12 cellular contexts compared by ENCODE assay signal in the genomic region with DNA sequence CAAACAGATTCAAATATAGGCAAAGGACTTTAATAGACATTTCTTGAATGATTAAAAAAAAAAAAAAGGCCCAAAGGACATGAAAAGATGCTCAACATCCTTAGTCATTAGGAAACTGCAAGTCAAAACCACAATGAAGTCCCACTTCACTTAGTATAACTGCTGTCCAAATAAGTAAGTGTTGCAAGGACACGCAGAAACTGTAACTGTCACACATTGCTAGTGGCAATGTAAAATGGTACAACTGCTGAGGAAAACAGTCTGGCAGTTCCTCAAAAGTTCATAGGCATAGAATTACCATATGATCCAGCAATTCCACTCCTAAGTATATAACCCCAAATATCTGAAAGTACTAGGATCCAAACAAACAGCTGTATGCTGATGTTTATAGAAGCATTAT.
DNase-seq lines count a peak whose midpoint lies in the region; ATAC-seq, FAIRE-seq and TF ChIP-seq lines count a peak whose summit lies in the region.
"Had no signal": no experiment of that assay in that cellular context is flagged by ENCODE, and none has a peak within 500 bp of the region (broad histone marks: within the 10 kb centered on the region; RNA-seq: fewer than 3 reads in every experiment).

No MANE protein-coding gene starts in this region.

- BruUV-seq in IMR-90 (replicated peaks; lab: Mats Ljungman, UMichigan): no TSS peak

- no peak overlapping the region for H2BK5ac ChIP-seq in IMR-90 (ENCODE audit: low read depth, low read length, poor library complexity, severe bottlenecking)

- no peak overlapping the region for H3K56ac ChIP-seq in IMR-90 (ENCODE audit: extremely low read depth, insufficient read depth, low read length)

- H2AK5ac ChIP-seq in IMR-90 (ENCODE audit: low read depth, low read length): no peak overlapping the region

- intact Hi-C loops in IMR-90 (cut with micrococcal nuclease) (no loop called here), sciatic nerve (cut with DNase I) (no loop called here), left ventricle myocardium superior (cut with micrococcal nuclease) (no loop called here)

- no peak overlapping the region for H4K5ac ChIP-seq in IMR-90 (ENCODE audit: low read depth, low read length)

- H3K9ac ChIP-seq in IMR-90 (ENCODE audit: low read depth, low read length): no peak overlapping the region
- H3K9ac ChIP-seq: SK-N-SH had no signal

- no peak overlapping the region for H2BK20ac ChIP-seq in IMR-90 (ENCODE audit: low read depth, low read length)

- H4K20me1 ChIP-seq in IMR-90 (ENCODE audit: insufficient read depth, low read length): no peaks in the 10 kb centered on the region

- no peak overlapping the region for H2AFZ ChIP-seq in IMR-90 (replicated peaks; ENCODE audit: low read length, poor library complexity)

- FAIRE-seq in GM19239 (lab: Jason Lieb, UNC): peak; percentile 87

- DNase-seq in GF-D8 (lab: John Stamatoyannopoulos, UW) (peak; percentile 59), GM19239 (ENCODE audit: insufficient read length, low spot score) (no peak), IMR-90 (no peak), activated gamma-delta T cell treated with Interleukin-2 at 50 U/mL for 16 hours (no peak), epidermal melanocyte (ENCODE audit: insufficient read length, low spot score) (no peak), sciatic nerve (ENCODE audit: low spot score) (no peak), left ventricle myocardium superior (no peak)
- DNase-seq: activated CD8-positive, alpha-beta memory T cell treated with anti-CD3 and anti-CD28 coated beads, Interleukin-2, amount 50 U/mL, for 4 hours; NCI-H446; SK-N-SH; stimulated activated naive CD4-positive, alpha-beta T cell treated with Interleukin-2 at 50 U/mL for 16 hours had no signal

- 0 out of 2 replicates have a peak overlapping the region, but pooled peaks have one; percentile 63 for H3K14ac ChIP-seq in IMR-90 (replicated peaks; ENCODE audit: low read depth, low read length)

- no peak overlapping the region for H3K18ac ChIP-seq in IMR-90 (ENCODE audit: low read depth, low read length)

- dilution Hi-C loops in IMR-90 (cut with HindIII; ENCODE audit: low sequenced_read_pairs, unreplicated experiment): no loop called here

- no peaks in the 10 kb centered on the region for H3K27me3 ChIP-seq in IMR-90 (ENCODE audit: control insufficient read depth, insufficient read depth, low read length)

- POLR2A ChIA-PET in IMR-90 (lab: Charles Lee; ENCODE audit: unreplicated experiment): no interaction called here

- H3K4me1 ChIP-seq in IMR-90 (ENCODE audit: control insufficient read depth, insufficient read depth, low read length): no peaks in the 10 kb centered on the region

- peaks cover 0 to 4% of the 10 kb centered on the region in 2 experiments; a peak in 1 of 4 replicates for H3K79me1 ChIP-seq in IMR-90 (ENCODE audit: low read depth in 1 of 2, low read length in 2 of 2)

- no peak overlapping the region for H3K27ac ChIP-seq in IMR-90 (ENCODE audit: insufficient read depth, low read length)

- no peak overlapping the region for H4K91ac ChIP-seq in IMR-90 (ENCODE audit: insufficient read depth, low read depth, low read length)

- H3K9me1 ChIP-seq in IMR-90 (ENCODE audit: insufficient read depth, low read length): no peaks in the 10 kb centered on the region

- H3K9me3 ChIP-seq in IMR-90 (ENCODE audit: control insufficient read depth, insufficient read depth, low read length): no peaks in the 10 kb centered on the region

- ATAC-seq in HG02840 (IDR thresholded peaks at IDR 0.05; ENCODE audit: low FRiP score, unreplicated experiment) (peak; percentile 85), IMR-90 (ENCODE audit: low read depth) (no peak), sciatic nerve (no peak), left ventricle myocardium superior (no peak)

- TF ChIP-seq POLR2A in IMR-90 (IDR thresholded peaks at IDR 0.05; ENCODE audit: low read depth, low read length): no peak

- no peak for TF ChIP-seq CTCF in IMR-90 (conservative IDR thresholded peaks at IDR 0.05; ENCODE audit: low read depth, low read length)

- H4K8ac ChIP-seq in IMR-90 (ENCODE audit: low read depth in 2 of 2, low read length in 2 of 2): no peak overlapping the region

- no peak overlapping the region for H2BK120ac ChIP-seq in IMR-90 (ENCODE audit: low read depth, low read length)

- TF ChIP-seq RAD21 in IMR-90 (IDR thresholded peaks at IDR 0.05; ENCODE audit: low read length): no peak

- H2AK9ac ChIP-seq in IMR-90 (replicated peaks; ENCODE audit: low read depth, low read length, poor library complexity): no peak overlapping the region

- no peak overlapping the region for H2BK15ac ChIP-seq in IMR-90 (ENCODE audit: low read depth, low read length)

- peaks cover 3% of the 10 kb centered on the region; the same call in 1 of the 2 replicates for H3K36me3 ChIP-seq in IMR-90 (ENCODE audit: control insufficient read depth, insufficient read depth, low read length)

- H3K4ac ChIP-seq in IMR-90 (ENCODE audit: low read depth, low read length): no peak overlapping the region

- H3K4me3 ChIP-seq in IMR-90 (ENCODE audit: insufficient read depth, low read depth, low read length): no peak overlapping the region

- in situ Hi-C loops in IMR-90 (cut with MboI; ENCODE audit: low sequenced_read_pairs): no loop called here

- CTCF ChIA-PET in IMR-90 (lab: Yijun Ruan, JAX): no interaction called here

- H3K23ac ChIP-seq in IMR-90 (ENCODE audit: low read depth, low read length): peak overlapping the region; percentile 79

- H3K4me2 ChIP-seq in IMR-90 (ENCODE audit: low read depth, low read length): no peak overlapping the region
- H3K4me2 ChIP-seq: SK-N-SH had no signal

- WGBS in IMR-90 (ENCODE audit: extremely low coverage in 2 of 2, insufficient read length in 1 of 2), 2 experiments: no CpG with 5 or more reads among the region's 1 CpG

TF ChIP-seq in IMR-90, 13 proteins besides CTCF, POLR2A, EP300 and RAD21:
- TF ChIP-seq RCOR1 (IDR thresholded peaks at IDR 0.05; ENCODE audit: insufficient replicate concordance, low read length) (no peak), MXI1 (IDR thresholded peaks at IDR 0.05; ENCODE audit: borderline replicate concordance, low read depth, low read length) (no peak)
